Comparison of ENCODE assay signal across 8 cellular contexts in the genomic region with DNA sequence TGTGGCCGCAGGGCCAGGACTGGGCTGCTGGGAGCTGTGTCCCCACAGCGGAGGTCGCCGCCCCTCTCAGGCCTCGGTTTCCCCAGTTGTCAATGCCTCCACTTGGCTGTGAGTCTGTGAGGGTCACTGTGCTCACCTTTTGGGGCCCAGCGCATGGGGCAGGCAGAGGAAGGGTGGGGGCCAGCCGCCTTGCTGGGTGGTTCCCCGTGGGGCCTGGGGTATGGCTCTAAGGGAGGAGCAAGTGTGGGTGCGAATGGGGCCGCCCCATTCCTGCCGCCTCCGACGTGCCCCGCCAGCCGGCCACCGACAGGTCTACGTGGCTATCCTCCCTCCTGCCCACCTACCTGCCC. TPM values are rescaled to one million over a fixed set of nuclear protein-coding genes. Genes with fewer than 3 reads are reported as not detected.
A peak's percentile ranks its signal among the peaks of the same experiment; 100 is the strongest.
DNase-seq lines count a peak whose midpoint lies in the region; ATAC-seq and TF ChIP-seq lines count a peak whose summit lies in the region.

No MANE protein-coding gene starts in this region.

- H3K27ac Mint-ChIP-seq in brain (no peak overlapping the region), naive B cell (peak overlapping the region in 1 of 6 donors; percentile 85)

- 57 to 66% methylated on average over 17 of the region's 17 CpGs for WGBS in heart right ventricle, 2 donors
- WGBS in right cardiac atrium = 72% methylated on average over 17 of the region's 17 CpGs

- no peak for TF ChIP-seq CTCF in heart right ventricle (IDR thresholded peaks at IDR 0.05)
- no peak for TF ChIP-seq CTCF in brain (conservative IDR thresholded peaks at IDR 0.05)
- no peak for TF ChIP-seq CTCF in uterus (IDR thresholded peaks at IDR 0.05)

- H3K4me3 ChIP-seq in heart right ventricle (peak overlapping the region in 9 of 10 donors; percentile 27 to 56 (median 47)), right cardiac atrium (ENCODE audit: low read length) (no peak overlapping the region), uterus (peak overlapping the region; percentile 21 to 44)

- H3K27ac ChIP-seq in heart right ventricle (peak overlapping the region in 1 of 10 donors; percentile 31), right cardiac atrium (ENCODE audit: low read length) (no peak overlapping the region), uterus (peak overlapping the region in 1 of 2 donors; percentile 44)

- H3K4me1 ChIP-seq in heart right ventricle (peaks cover 10 to 21% (median 16%) of the 10 kb centered on the region in 9 donors), right cardiac atrium (ENCODE audit: control insufficient read depth, insufficient read depth, low read length) (peaks cover 6% of the 10 kb centered on the region), uterus (peaks cover 0 to 21% of the 10 kb centered on the region in 2 donors)

- no peaks in the 10 kb centered on the region for H3K9me3 Mint-ChIP-seq in brain
- no peaks in the 10 kb centered on the region for H3K9me3 Mint-ChIP-seq in naive B cell

- no peak for TF ChIP-seq POLR2A in uterus (IDR thresholded peaks at IDR 0.05)

- peaks cover 1% of the 10 kb centered on the region for H3K27me3 Mint-ChIP-seq in brain
- no peaks in the 10 kb centered on the region for H3K27me3 Mint-ChIP-seq in naive B cell

- H3K9me3 ChIP-seq in heart right ventricle = no peaks in the 10 kb centered on the region
- no peaks in the 10 kb centered on the region for H3K9me3 ChIP-seq in right cardiac atrium (ENCODE audit: control insufficient read depth, low read length)
- no peaks in the 10 kb centered on the region for H3K9me3 ChIP-seq in uterus

- DNase-seq in heart right ventricle (no peak), right cardiac atrium (no peak), naive B cell (no peak), uterus (no peak), cerebellar nuclear complex (lab: John Stamatoyannopoulos, UW) (no peak), H4 (ENCODE audit: low spot score) (no peak)

- H3K36me3 ChIP-seq in heart right ventricle (no peaks in the 10 kb centered on the region), uterus (no peaks in the 10 kb centered on the region)

- H3K36me3 Mint-ChIP-seq in brain (no peaks in the 10 kb centered on the region), naive B cell (no peaks in the 10 kb centered on the region)

- H3K4me3 Mint-ChIP-seq in brain (peak overlapping the region; percentile 81 to 87 (median 86)), naive B cell (peak overlapping the region in 7 of 8 donors; percentile 74 to 90 (median 85))

- peaks cover 12% of the 10 kb centered on the region for H3K4me1 Mint-ChIP-seq in brain
- peaks cover 10 to 16% (median 16%) of the 10 kb centered on the region in 3 donors for H3K4me1 Mint-ChIP-seq in naive B cell

- intact Hi-C loops in heart right ventricle (cut with DNase I) = loop anchor here in 1 of 10 donors (10.0 kb wide), 1 partner anchor 104 kb away; a partner anchor contains a TSS
- intact Hi-C loops in right cardiac atrium (cut with DNase I) = no loop called here
- intact Hi-C loops in uterus (cut with DNase I; ENCODE audit: low total_unique reads) = no loop called here

- H3K27me3 ChIP-seq in heart right ventricle (peaks cover 0 to 16% (median 0%) of the 10 kb centered on the region in 7 donors), right cardiac atrium (ENCODE audit: control insufficient read depth, insufficient read depth) (no peaks in the 10 kb centered on the region), uterus (no peaks in the 10 kb centered on the region)

- ATAC-seq in heart right ventricle (peak in 1 of 8 donors; percentile 5), right cardiac atrium (no peak), naive B cell (ENCODE audit: low read depth in 2 of 2) (no peak), GM18870 (IDR thresholded peaks at IDR 0.05; ENCODE audit: unreplicated experiment) (no peak)

RNA-seq across cellular contexts. Expression of a gene that starts 0.8 kb away (rescaled TPM):
- under 1 TPM in 5 of 10 donors, not detected in 5; 0.20 to 0.36 (median 0.30) TPM for total RNA-seq in heart right ventricle
- under 1 TPM; 0.16 to 0.44 TPM for polyA plus RNA-seq in heart right ventricle
- under 1 TPM in 3 of 4 donors, not detected in 1; 0.15 to 0.34 (median 0.17) TPM for total RNA-seq in right cardiac atrium
- polyA plus RNA-seq in right cardiac atrium = 0.23 TPM
- polyA plus RNA-seq in brain (ENCODE audit: insufficient read depth, low read depth, low replicate concordance) = 1.6 TPM
- polyA plus RNA-seq in naive B cell (ENCODE audit: low read depth in 6 of 6) = not detected
- total RNA-seq in uterus = 1 to 10 TPM in 1 of 4 donors, not detected in 3; 1.4 TPM
- not detected in 2 replicates for total RNA-seq in H4 (2014; rRNA removed; shearing (Covaris generic))

RNA-seq across cellular contexts. Expression of a gene that starts 5.5 kb away (rescaled TPM):
- total RNA-seq in heart right ventricle (10 to 100 TPM; 37.2 to 61.7 (median 45.3) TPM), right cardiac atrium (10 to 100 TPM; 36.1 to 46.4 (median 45.1) TPM), uterus (10 to 100 TPM; 10.5 to 42.0 (median 24.1) TPM)
- polyA plus RNA-seq in heart right ventricle (100 to 1,000 TPM in 1 of 2 donors, 10 to 100 TPM in 1; 43.2 to 159 TPM), right cardiac atrium (36.8 TPM), brain (ENCODE audit: insufficient read depth, low read depth, low replicate concordance) (122 TPM), naive B cell (ENCODE audit: low read depth in 6 of 6) (10 to 100 TPM; 12.1 to 56.8 (median 34.4) TPM)
- total RNA-seq in H4 (2014; rRNA removed; shearing (Covaris generic)) = 19.9 and 21.5 TPM in 2 replicates

RNA-seq across cellular contexts. Expression of a gene that starts 24.1 kb away (rescaled TPM):
- total RNA-seq in heart right ventricle (10 to 100 TPM; 20.3 to 43.6 (median 22.5) TPM), right cardiac atrium (10 to 100 TPM; 21.7 to 37.6 (median 28.0) TPM), uterus (10 to 100 TPM in 3 of 4 donors, 1 to 10 TPM in 1; 9.5 to 44.3 (median 18.2) TPM)
- polyA plus RNA-seq in heart right ventricle (10 to 100 TPM; 27.1 to 46.1 TPM), right cardiac atrium (24.5 TPM), brain (ENCODE audit: insufficient read depth, low read depth, low replicate concordance) (58.5 TPM), naive B cell (ENCODE audit: low read depth in 6 of 6) (10 to 100 TPM; 51.0 to 72.4 (median 59.1) TPM)
- 23.8 and 27.4 TPM in 2 replicates for total RNA-seq in H4 (2014; rRNA removed; shearing (Covaris generic))

RNA-seq across cellular contexts. Expression of a gene that starts 37.3 kb away (rescaled TPM):
- total RNA-seq in heart right ventricle (100 to 1,000 TPM in 3 of 10 donors, 10 to 100 TPM in 7; 33.4 to 153 (median 77.3) TPM), right cardiac atrium (100 to 1,000 TPM in 1 of 4 donors, 10 to 100 TPM in 3; 47.1 to 110 (median 61.9) TPM), uterus (10 to 100 TPM; 25.3 to 71.7 (median 37.3) TPM)
- polyA plus RNA-seq in heart right ventricle (100 to 1,000 TPM; 118 to 279 TPM), right cardiac atrium (64.1 TPM), brain (ENCODE audit: insufficient read depth, low read depth, low replicate concordance) (10.9 TPM), naive B cell (ENCODE audit: low read depth in 6 of 6) (1 to 10 TPM in 4 of 6 donors, under 1 TPM in 1, not detected in 1; 0.77 to 3.6 (median 2.8) TPM)
- total RNA-seq in H4 (2014; rRNA removed; shearing (Covaris generic)) = 35.6 and 45.6 TPM in 2 replicates

RNA-seq across cellular contexts. Expression of a gene that starts 49.2 kb away (rescaled TPM):
- total RNA-seq in heart right ventricle = 10 to 100 TPM in 1 of 10 donors, 1 to 10 TPM in 9; 1.9 to 10.7 (median 5.1) TPM
- polyA plus RNA-seq in heart right ventricle = 1 to 10 TPM in 1 of 2 donors, under 1 TPM in 1; 0.90 to 4.7 TPM
- total RNA-seq in right cardiac atrium = 10 to 100 TPM; 15.8 to 24.7 (median 21.7) TPM
- 19.3 TPM for polyA plus RNA-seq in right cardiac atrium
- 69.0 TPM for polyA plus RNA-seq in brain (ENCODE audit: insufficient read depth, low read depth, low replicate concordance)
- not detected for polyA plus RNA-seq in naive B cell (ENCODE audit: low read depth in 6 of 6)
- under 1 TPM in 1 of 4 donors, not detected in 3; 0.83 TPM for total RNA-seq in uterus
- 4.5 and 4.6 TPM in 2 replicates for total RNA-seq in H4 (2014; rRNA removed; shearing (Covaris generic))
